In the genomic region with DNA sequence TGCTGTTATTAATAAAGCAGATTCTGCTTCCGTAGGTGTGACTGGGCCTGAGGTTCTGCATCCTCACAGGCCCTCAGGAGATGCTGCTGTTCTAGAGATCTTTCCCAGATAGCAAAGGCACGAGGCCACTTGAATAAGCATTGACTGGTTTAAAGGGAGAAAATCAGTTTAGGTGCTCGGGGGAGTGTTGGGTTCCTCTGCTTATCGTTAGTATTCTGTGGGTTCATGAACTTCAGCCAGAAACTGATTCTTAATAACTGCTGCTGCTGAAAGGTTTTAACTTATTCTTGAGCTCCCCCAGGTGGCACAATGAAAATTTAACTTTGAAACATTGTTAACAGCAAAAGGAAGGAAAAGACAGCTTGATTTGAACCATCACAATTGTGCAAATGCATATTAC, we compare ENCODE assay signal across 10 cellular contexts. TPM values are rescaled to one million over a fixed set of nuclear protein-coding genes. Genes with fewer than 3 reads are reported as not detected.
DNase-seq lines count a peak whose midpoint lies in the region; ATAC-seq, FAIRE-seq and TF ChIP-seq lines count a peak whose summit lies in the region.
"Had no signal": no experiment of that assay in that cellular context is flagged by ENCODE, and none has a peak within 500 bp of the region (broad histone marks: within the 10 kb centered on the region; RNA-seq: fewer than 3 reads in every experiment).

No MANE protein-coding gene starts in this region.

- FAIRE-seq in GM19239 (lab: Jason Lieb, UNC): no peak

- no peak overlapping the region for H3K4me3 ChIP-seq in retinal pigment epithelial cell (ENCODE audit: low read length)
- H3K4me3 ChIP-seq: colonic mucosa had no signal

- H3K36me3 Mint-ChIP-seq in activated T-cell treated with anti-CD3 and anti-CD28 coated beads, Interleukin-2, amount 50 U/mL, for 72 hours (ENCODE audit: insufficient read depth in 2 of 2): peaks cover 1 to 2% of the 10 kb centered on the region in 2 donors
- peaks cover 4% of the 10 kb centered on the region for H3K36me3 Mint-ChIP-seq in chondrocyte (ENCODE audit: low read depth)

- H3K4me3 Mint-ChIP-seq in activated T-cell treated with anti-CD3 and anti-CD28 coated beads, Interleukin-2, amount 50 U/mL, for 72 hours: no peak overlapping the region
- H3K4me3 Mint-ChIP-seq in chondrocyte (ENCODE audit: unreplicated experiment): no peak overlapping the region

- peak overlapping the region; percentile 70 for H3K27ac Mint-ChIP-seq in activated T-cell treated with anti-CD3 and anti-CD28 coated beads, Interleukin-2, amount 50 U/mL, for 72 hours
- no peak overlapping the region for H3K27ac Mint-ChIP-seq in chondrocyte (ENCODE audit: unreplicated experiment)

- no peak for DNase-seq in activated T-cell treated with anti-CD3 and anti-CD28 coated beads, Interleukin-2, amount 50 U/mL, for 72 hours
- DNase-seq in activated T-cell treated with anti-CD3 and anti-CD28 coated beads for 4 hours (no peak), NCI-H1105 treated with DMSO at 0.1 percent for 48 hours (lab: John Stamatoyannopoulos, UW) (peak; percentile 7), chondrocyte (ENCODE audit: low spot score) (no peak), retinal pigment epithelial cell (ENCODE audit: low read depth) (no peak), SW480 (ENCODE audit: low spot score) (no peak), hippocampal formation (lab: John Stamatoyannopoulos, UW) (no peak), GM19239 (ENCODE audit: insufficient read length, low spot score) (no peak)
- DNase-seq: colonic mucosa, NCI-H187 treated with DMSO at 0.1 percent for 48 hours had no signal

- no peaks in the 10 kb centered on the region for H3K27me3 Mint-ChIP-seq in activated T-cell treated with anti-CD3 and anti-CD28 coated beads, Interleukin-2, amount 50 U/mL, for 72 hours (ENCODE audit: low read depth)
- H3K27me3 Mint-ChIP-seq in chondrocyte (ENCODE audit: low read depth): no peaks in the 10 kb centered on the region

- ATAC-seq in activated T-cell treated with anti-CD3 and anti-CD28 coated beads, Interleukin-2, amount 50 U/mL, for 72 hours (replicated peaks in 1 of 2): no peak

- TF ChIP-seq CTCF in chondrocyte (IDR thresholded peaks at IDR 0.05) (peak; percentile 78), retinal pigment epithelial cell (conservative IDR thresholded peaks at IDR 0.05; ENCODE audit: low read depth, low read length) (peak; percentile 42)

- H3K9me3 Mint-ChIP-seq in activated T-cell treated with anti-CD3 and anti-CD28 coated beads, Interleukin-2, amount 50 U/mL, for 72 hours: no peaks in the 10 kb centered on the region
- no peaks in the 10 kb centered on the region for H3K9me3 Mint-ChIP-seq in chondrocyte (ENCODE audit: low read depth)

- peaks cover 53% of the 10 kb centered on the region for H3K4me1 Mint-ChIP-seq in activated T-cell treated with anti-CD3 and anti-CD28 coated beads, Interleukin-2, amount 50 U/mL, for 72 hours (ENCODE audit: low read depth)
- H3K4me1 Mint-ChIP-seq in chondrocyte (ENCODE audit: low read depth): peaks cover 14% of the 10 kb centered on the region

RNA-seq across cellular contexts. Expression of a gene that starts 56.9 kb away (rescaled TPM):
- 1 to 10 TPM; 7.0 to 8.6 TPM for total RNA-seq in activated T-cell treated with anti-CD3 and anti-CD28 coated beads, Interleukin-2, amount 50 U/mL, for 72 hours
- total RNA-seq in chondrocyte: 3.4 to 5.7 TPM (median 5.0 TPM) in 3 replicates
